Comparison of ENCODE assay signal across 19 cellular contexts in genomic region chr20:61704661-61705060, GRCh38.
"Had no signal": no experiment of that assay in that cellular context is flagged by ENCODE, and none has a peak within 500 bp of the region (broad histone marks: within the 10 kb centered on the region; RNA-seq: fewer than 3 reads in every experiment).

No MANE protein-coding gene starts in this region.

- DNase-seq: IMR-90, Karpas-422, KG1, MM.1S, NCI-H1092 treated with DMSO at 0.1 percent for 48 hours, NCI-H1436, NCI-H187, NCI-H2029 treated with DMSO at 0.1 percent for 48 hours, NCI-H2227 treated with DMSO at 0.1 percent for 48 hours, NCI-H446, NCI-H510A, NCI-H524 treated with DMSO at 0.1 percent for 48 hours, NCI-H69, NCI-H774, SHP77, SK-N-SH, SW 1271, T-cell had no signal

- H3K9me3 ChIP-seq: SK-N-SH had no signal

- H3K9ac ChIP-seq: SK-N-SH had no signal

- H3K4me2 ChIP-seq: SK-N-SH had no signal

- H3K27ac ChIP-seq: RWPE1 had no signal
